ENCODE assay signal across 1 cellular context in the genomic region with DNA sequence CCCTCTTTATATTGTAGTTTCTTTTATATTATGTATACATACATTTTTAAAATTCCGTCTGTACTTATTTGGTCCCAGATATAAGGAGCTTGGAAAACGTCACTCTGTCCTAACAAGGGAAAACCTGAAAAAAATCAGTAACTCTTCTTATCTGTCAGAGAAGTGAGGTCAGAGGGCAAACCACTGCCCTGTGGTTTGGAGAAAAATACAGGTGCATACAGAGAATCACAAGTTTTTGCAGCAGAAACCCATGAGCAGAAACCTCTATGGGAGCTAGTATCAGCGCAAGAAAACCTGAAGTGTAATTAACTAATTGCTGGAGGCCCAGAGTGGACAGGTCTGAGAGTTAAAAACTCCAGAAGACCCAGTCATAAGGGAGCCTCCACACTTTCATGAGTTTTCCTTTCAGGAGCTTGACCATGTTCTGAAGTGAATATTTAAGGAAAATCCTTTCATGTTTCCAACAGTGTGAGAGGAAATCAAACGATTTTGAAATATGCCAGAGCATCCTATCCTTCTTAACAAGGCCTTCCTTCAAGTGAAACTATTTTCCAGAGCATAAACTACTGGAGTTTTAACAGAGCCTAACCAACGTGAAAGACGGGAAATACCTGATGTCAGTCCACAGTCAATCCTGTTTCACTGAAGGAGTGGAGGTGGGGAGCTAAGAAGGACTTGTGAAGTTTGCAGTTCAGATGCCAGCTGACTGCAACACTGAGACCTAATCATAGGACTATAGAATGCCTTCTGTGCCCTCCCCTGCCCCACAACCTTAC.
TF ChIP-seq lines count a peak whose summit lies in the region.

No MANE protein-coding gene starts in this region.

TF ChIP-seq in IMR-90, 13 proteins besides CTCF, POLR2A, EP300 and RAD21:
- TF ChIP-seq RCOR1 (IDR thresholded peaks at IDR 0.05; ENCODE audit: insufficient replicate concordance, low read length), result no peak
- TF ChIP-seq BHLHE40 (IDR thresholded peaks at IDR 0.05; ENCODE audit: low read depth, low read length), result no peak
- TF ChIP-seq, protein P1, sequence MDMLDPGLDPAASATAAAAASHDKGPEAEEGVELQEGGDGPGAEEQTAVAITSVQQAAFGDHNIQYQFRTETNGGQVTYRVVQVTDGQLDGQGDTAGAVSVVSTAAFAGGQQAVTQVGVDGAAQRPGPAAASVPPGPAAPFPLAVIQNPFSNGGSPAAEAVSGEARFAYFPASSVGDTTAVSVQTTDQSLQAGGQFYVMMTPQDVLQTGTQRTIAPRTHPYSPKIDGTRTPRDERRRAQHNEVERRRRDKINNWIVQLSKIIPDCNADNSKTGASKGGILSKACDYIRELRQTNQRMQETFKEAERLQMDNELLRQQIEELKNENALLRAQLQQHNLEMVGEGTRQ (IDR thresholded peaks at IDR 0.05; ENCODE audit: low read depth, low read length), result no peak
- TF ChIP-seq, protein P2, sequence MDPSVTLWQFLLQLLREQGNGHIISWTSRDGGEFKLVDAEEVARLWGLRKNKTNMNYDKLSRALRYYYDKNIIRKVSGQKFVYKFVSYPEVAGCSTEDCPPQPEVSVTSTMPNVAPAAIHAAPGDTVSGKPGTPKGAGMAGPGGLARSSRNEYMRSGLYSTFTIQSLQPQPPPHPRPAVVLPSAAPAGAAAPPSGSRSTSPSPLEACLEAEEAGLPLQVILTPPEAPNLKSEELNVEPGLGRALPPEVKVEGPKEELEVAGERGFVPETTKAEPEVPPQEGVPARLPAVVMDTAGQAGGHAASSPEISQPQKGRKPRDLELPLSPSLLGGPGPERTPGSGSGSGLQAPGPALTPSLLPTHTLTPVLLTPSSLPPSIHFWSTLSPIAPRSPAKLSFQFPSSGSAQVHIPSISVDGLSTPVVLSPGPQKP (IDR thresholded peaks at IDR 0.05; ENCODE audit: borderline replicate concordance, low read depth, low read length), result no peak
TF ChIP-seq in IMR-90: peak in this region for 0.
